Comparison of ENCODE assay signal across 18 cellular contexts in the genomic region with DNA sequence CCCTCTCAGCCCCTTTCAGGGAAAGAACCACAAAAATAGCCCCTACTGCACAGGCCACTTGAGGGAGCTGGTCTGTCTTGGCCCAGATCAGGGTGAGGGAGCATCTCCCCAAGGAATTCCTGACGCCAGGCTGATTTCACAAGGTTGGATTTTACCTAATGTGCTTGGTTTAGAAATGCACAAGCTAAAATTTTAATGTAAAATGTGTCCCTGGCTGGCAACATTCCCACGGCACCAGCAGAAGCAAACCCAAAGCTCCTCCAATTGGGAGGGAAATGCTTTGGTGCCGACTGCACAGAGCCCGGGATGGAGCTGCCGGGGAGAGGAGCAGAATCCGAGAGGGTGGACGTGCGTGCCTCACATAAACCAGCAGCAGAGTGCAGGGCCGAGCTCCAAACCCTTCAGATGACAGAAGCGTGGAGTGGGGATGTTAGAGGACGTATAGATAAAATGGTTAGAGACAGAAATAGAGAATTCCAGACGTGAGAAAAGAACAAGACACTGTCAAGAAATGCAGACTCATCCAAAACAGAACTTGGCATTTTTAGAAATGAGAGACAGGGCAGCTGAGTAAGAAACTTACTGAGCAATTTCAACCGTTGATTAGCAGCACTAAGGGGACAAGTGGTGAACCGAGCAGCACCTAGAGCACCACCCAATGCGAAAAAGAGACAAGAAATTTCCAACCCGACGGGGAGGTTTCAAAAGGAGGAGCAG. TPM values are rescaled to one million over a fixed set of nuclear protein-coding genes. Genes with fewer than 3 reads are reported as not detected.
DNase-seq lines count a peak whose midpoint lies in the region; ATAC-seq and TF ChIP-seq lines count a peak whose summit lies in the region.
"Had no signal": no experiment of that assay in that cellular context is flagged by ENCODE, and none has a peak within 500 bp of the region (broad histone marks: within the 10 kb centered on the region; RNA-seq: fewer than 3 reads in every experiment).

No MANE protein-coding gene starts in this region.

- ATAC-seq in IMR-90 (ENCODE audit: low read depth), result no peak
- no peak for ATAC-seq in HG02973 (IDR thresholded peaks at IDR 0.05; ENCODE audit: unreplicated experiment)

- H3K23ac ChIP-seq in IMR-90 (ENCODE audit: low read depth, low read length), result no peak overlapping the region
- no peak overlapping the region for H3K23ac ChIP-seq in mesenchymal stem cell (ENCODE audit: low read length in 2 of 2)

- CTCF ChIA-PET in IMR-90 (lab: Yijun Ruan, JAX), result interaction anchor here (0.6 to 1.3 kb wide), 2 partner anchors 73 to 84 kb away, joined by 6 read pairs; no protein-coding TSS in a partner anchor

- no peaks in the 10 kb centered on the region for H3K9me1 ChIP-seq in IMR-90 (ENCODE audit: insufficient read depth, low read length)

- H3K4ac ChIP-seq in IMR-90 (ENCODE audit: low read depth, low read length), result no peak overlapping the region
- H3K4ac ChIP-seq in mesenchymal stem cell (ENCODE audit: low read depth in 1 of 2, low read length in 2 of 2), result no peak overlapping the region

- H3K79me1 ChIP-seq in IMR-90 (ENCODE audit: low read depth in 1 of 2, low read length in 2 of 2), result no peaks in the 10 kb centered on the region
- H3K79me1 ChIP-seq in mesenchymal stem cell (replicated peaks; ENCODE audit: low read length, poor library complexity, severe bottlenecking), result no peaks in the 10 kb centered on the region

- H3K4me2 ChIP-seq in BLaER1 (peak overlapping the region; percentile 82), IMR-90 (ENCODE audit: low read depth, low read length) (no peak overlapping the region), mesenchymal stem cell (ENCODE audit: low read length, poor library complexity, severe bottlenecking) (no peak overlapping the region)

- H4K91ac ChIP-seq in IMR-90 (ENCODE audit: insufficient read depth, low read depth, low read length), result no peak overlapping the region
- no peak overlapping the region for H4K91ac ChIP-seq in mesenchymal stem cell (ENCODE audit: low read length)

- no peak overlapping the region for H4K8ac ChIP-seq in IMR-90 (ENCODE audit: low read depth in 2 of 2, low read length in 2 of 2)
- no peak overlapping the region for H4K8ac ChIP-seq in mesenchymal stem cell (ENCODE audit: low read length)

- no peak overlapping the region for H2BK5ac ChIP-seq in IMR-90 (ENCODE audit: low read depth, low read length, poor library complexity, severe bottlenecking)
- H2BK5ac ChIP-seq in mesenchymal stem cell (ENCODE audit: low read depth, low read length, poor library complexity, severe bottlenecking), result no peak overlapping the region

- H2AK5ac ChIP-seq in IMR-90 (ENCODE audit: low read depth, low read length) (no peak overlapping the region), mesenchymal stem cell (ENCODE audit: low read length, severe bottlenecking) (no peak overlapping the region)

- H3K4me1 ChIP-seq in BLaER1 (peaks cover 65% of the 10 kb centered on the region), IMR-90 (ENCODE audit: control insufficient read depth, insufficient read depth, low read length) (peaks cover 2% of the 10 kb centered on the region; the same call in 1 of the 2 replicates), mesenchymal stem cell (ENCODE audit: control insufficient read depth, insufficient read depth, low read depth, low read length) (peaks cover 11% of the 10 kb centered on the region)

- no peak overlapping the region for H4K5ac ChIP-seq in IMR-90 (ENCODE audit: low read depth, low read length)

- H3K27me3 ChIP-seq in BLaER1 (peaks cover 8% of the 10 kb centered on the region; the same call in 1 of the 2 replicates), IMR-90 (ENCODE audit: control insufficient read depth, insufficient read depth, low read length) (peaks cover 42% of the 10 kb centered on the region), dorsolateral prefrontal cortex (peaks cover 0 to 29% (median 0%) of the 10 kb centered on the region in 45 donors), mesenchymal stem cell (ENCODE audit: control insufficient read depth in 1 of 2, insufficient read depth in 1 of 2, low read length in 2 of 2) (peaks cover 38 to 83% of the 10 kb centered on the region in 2 experiments)

- H3K36me3 ChIP-seq in BLaER1, result no peaks in the 10 kb centered on the region
- no peaks in the 10 kb centered on the region for H3K36me3 ChIP-seq in IMR-90 (ENCODE audit: control insufficient read depth, insufficient read depth, low read length)
- no peaks in the 10 kb centered on the region for H3K36me3 ChIP-seq in mesenchymal stem cell (ENCODE audit: control insufficient read depth in 1 of 2, insufficient read depth in 2 of 2, low read depth in 1 of 2, low read length in 2 of 2)
- H3K36me3 ChIP-seq: esophagus muscularis mucosa, WERI-Rb-1 had no signal

- H2BK15ac ChIP-seq in IMR-90 (ENCODE audit: low read depth, low read length) (no peak overlapping the region), mesenchymal stem cell (ENCODE audit: low read depth, poor library complexity, severe bottlenecking) (no peak overlapping the region)

- peak overlapping the region; percentile 10; the same call in 1 of the 2 replicates for H3K9ac ChIP-seq in BLaER1
- no peak overlapping the region for H3K9ac ChIP-seq in IMR-90 (ENCODE audit: low read depth, low read length)
- H3K9ac ChIP-seq in mesenchymal stem cell (ENCODE audit: low read length), result no peak overlapping the region

- H3K9me3 ChIP-seq in BLaER1 (no peaks in the 10 kb centered on the region), IMR-90 (ENCODE audit: control insufficient read depth, insufficient read depth, low read length) (no peaks in the 10 kb centered on the region), mesenchymal stem cell (ENCODE audit: control insufficient read depth, low read length) (no peaks in the 10 kb centered on the region)
- H3K9me3 ChIP-seq: esophagus muscularis mucosa had no signal

- H2BK120ac ChIP-seq in IMR-90 (ENCODE audit: low read depth, low read length) (no peak overlapping the region), mesenchymal stem cell (ENCODE audit: low read depth, low read length) (no peak overlapping the region)

- H2BK12ac ChIP-seq in mesenchymal stem cell (ENCODE audit: low read length in 2 of 2), result no peak overlapping the region

- BruUV-seq in IMR-90 (replicated peaks; lab: Mats Ljungman, UMichigan), result no TSS peak

- H3K14ac ChIP-seq in IMR-90 (replicated peaks; ENCODE audit: low read depth, low read length), result no peak overlapping the region
- no peak overlapping the region for H3K14ac ChIP-seq in mesenchymal stem cell (ENCODE audit: low read length in 2 of 2)

- no peak overlapping the region for H2AFZ ChIP-seq in IMR-90 (replicated peaks; ENCODE audit: low read length, poor library complexity)
- H2AFZ ChIP-seq in mesenchymal stem cell (ENCODE audit: low read depth, low read length), result no peak overlapping the region

- peak overlapping the region; percentile 45; the same call in 1 of the 2 replicates for H3K27ac ChIP-seq in BLaER1
- no peak overlapping the region for H3K27ac ChIP-seq in IMR-90 (ENCODE audit: insufficient read depth, low read length)
- H3K27ac ChIP-seq in dorsolateral prefrontal cortex, result peak overlapping the region in 40 of 59 donors; percentile 1 to 83 (median 52)
- H3K27ac ChIP-seq in mesenchymal stem cell (ENCODE audit: low read length, poor library complexity, severe bottlenecking), result no peak overlapping the region
- H3K27ac ChIP-seq: esophagus muscularis mucosa, WERI-Rb-1 had no signal

- POLR2A ChIA-PET in IMR-90 (lab: Charles Lee; ENCODE audit: unreplicated experiment), result interaction anchor here (0.6 kb wide), 1 partner anchor 48 kb away, joined by 3 read pairs; no protein-coding TSS in a partner anchor

- DNase-seq in IMR-90 (no peak), dorsolateral prefrontal cortex (peak in 6 of 10 donors; percentile 34 to 71 (median 55)), mesenchymal stem cell (peak; percentile 19)
- DNase-seq in stimulated activated CD4-positive, alpha-beta T cell treated with anti-CD3 and anti-CD28 coated beads, Interleukin-12 subunit alpha, Interleukin-12 subunit beta, amount 100 ng/mL, for 4 hours, result no peak
- no peak for DNase-seq in activated naive CD4-positive, alpha-beta T cell (lab: John Stamatoyannopoulos, UW)
- DNase-seq in activated effector memory CD4-positive, alpha-beta T cell treated with anti-CD3 and anti-CD28 coated beads, Interleukin-2, amount 50 U/mL, for 16 hours, result no peak
- DNase-seq: NCI-H524 treated with DMSO at 0.1 percent for 48 hours, SIG-M5 had no signal

- no peak overlapping the region for H3K18ac ChIP-seq in IMR-90 (ENCODE audit: low read depth, low read length)
- no peak overlapping the region for H3K18ac ChIP-seq in mesenchymal stem cell (ENCODE audit: low read depth in 1 of 2, low read length in 2 of 2)

- WGBS in IMR-90 (ENCODE audit: extremely low coverage in 2 of 2, insufficient read length in 1 of 2), 2 experiments, result 60% methylated on average over 1 of the region's 17 CpGs; no CpG with 5 or more reads in 1 of the 2 experiments
- 80% methylated on average over 16 of the region's 17 CpGs for WGBS in mesenchymal stem cell

- no peak for TF ChIP-seq POLR2A in IMR-90 (IDR thresholded peaks at IDR 0.05; ENCODE audit: low read depth, low read length)

- H2BK20ac ChIP-seq in IMR-90 (ENCODE audit: low read depth, low read length), result no peak overlapping the region

- H3K56ac ChIP-seq in IMR-90 (ENCODE audit: extremely low read depth, insufficient read depth, low read length), result no peak overlapping the region

- H2AK9ac ChIP-seq in IMR-90 (replicated peaks; ENCODE audit: low read depth, low read length, poor library complexity), result peak overlapping the region; percentile 51

- dilution Hi-C loops in IMR-90 (cut with HindIII; ENCODE audit: low sequenced_read_pairs, unreplicated experiment), result no loop called here

- no peak for TF ChIP-seq CTCF in IMR-90 (conservative IDR thresholded peaks at IDR 0.05; ENCODE audit: low read depth, low read length)
- TF ChIP-seq CTCF in dorsolateral prefrontal cortex (IDR thresholded peaks at IDR 0.05 in 54 of 56, conservative IDR thresholded peaks at IDR 0.05 in 2 of 56; ENCODE audit: low read depth in 1 of 56, partially characterized antibody in 56 of 56), result no peak

- no peak for TF ChIP-seq RAD21 in IMR-90 (IDR thresholded peaks at IDR 0.05; ENCODE audit: low read length)

- intact Hi-C loops in IMR-90 (cut with micrococcal nuclease), result loop anchor here (5.0 kb wide), 1 partner anchor 87 kb away; no protein-coding TSS in a partner anchor
- intact Hi-C loops in dorsolateral prefrontal cortex (cut with DNase I), result loop anchor here in 1 of 2 donors (1.0 kb wide), 1 partner anchor 84 kb away; no protein-coding TSS in a partner anchor

- no peaks in the 10 kb centered on the region for H4K20me1 ChIP-seq in BLaER1
- H4K20me1 ChIP-seq in IMR-90 (ENCODE audit: insufficient read depth, low read length), result no peaks in the 10 kb centered on the region

- H3K4me3 ChIP-seq in BLaER1 (no peak overlapping the region), IMR-90 (ENCODE audit: insufficient read depth, low read depth, low read length) (no peak overlapping the region), dorsolateral prefrontal cortex (peak overlapping the region in 16 of 59 donors; percentile 2 to 54 (median 36)), mesenchymal stem cell (ENCODE audit: insufficient read depth in 1 of 2, low read depth in 1 of 2, low read length in 2 of 2) (no peak overlapping the region)
- H3K4me3 ChIP-seq: esophagus muscularis mucosa had no signal

- in situ Hi-C loops in IMR-90 (cut with MboI; ENCODE audit: low sequenced_read_pairs), result loop anchor here (10.0 to 25.0 kb wide), 2 partner anchors 194 to 402 kb away; no protein-coding TSS in a partner anchor

RNA-seq across cellular contexts. Expression of gene TMEM52, which starts 41.6 kb away (rescaled TPM):
- total RNA-seq in IMR-90 (2012; rRNA removed), result 0.28 and 0.54 TPM in 2 replicates
- 1.3 and 1.9 TPM in 2 replicates for polyA plus RNA-seq in IMR-90 (2012; rRNA removed)
- 1.8 and 2.1 TPM in 2 replicates for polyA plus RNA-seq in IMR-90 (2012; cell fraction: cytosol; rRNA removed)
- 2.5 and 5.0 TPM in 2 replicates for polyA plus RNA-seq in IMR-90 (2012; cell fraction: nucleus; rRNA removed; ENCODE audit: low replicate concordance)
- 1 to 10 TPM in 71 of 120 experiments, under 1 TPM in 34, not detected in 15; 0.40 to 4.5 (median 1.4) TPM for total RNA-seq in dorsolateral prefrontal cortex
- 0.95 TPM for polyA plus RNA-seq in mesenchymal stem cell (2013, experiment 1 of 2)
- polyA plus RNA-seq in mesenchymal stem cell (2013, experiment 2 of 2), result 1.1 TPM
- total RNA-seq: activated CD4-positive, alpha-beta memory T cell treated with anti-CD3 and anti-CD28 coated beads, Interleukin-2, amount 10 ng/mL, durations not matched to agents 7 days and 5 days; urinary bladder had no signal
- polyA plus RNA-seq: IgD-negative memory B cell had no signal

RNA-seq across cellular contexts. Expression of gene CFAP74, which starts 42.9 kb away (rescaled TPM):
- total RNA-seq in IMR-90 (2012; rRNA removed) (not detected in 2 replicates), dorsolateral prefrontal cortex (10 to 100 TPM in 85 of 120 experiments, 1 to 10 TPM in 35; 3.1 to 23.8 (median 12.0) TPM)
- polyA plus RNA-seq in IMR-90 (2012; rRNA removed), result not detected in 2 replicates
- not detected in 2 replicates for polyA plus RNA-seq in IMR-90 (2012; cell fraction: cytosol; rRNA removed)
- polyA plus RNA-seq in IMR-90 (2012; cell fraction: nucleus; rRNA removed; ENCODE audit: low replicate concordance), result 0.02 TPM in 1 of 2 replicates, not detected in the other
- 0.14 TPM for polyA plus RNA-seq in mesenchymal stem cell (2013, experiment 1 of 2)
- 0.26 TPM for polyA plus RNA-seq in mesenchymal stem cell (2013, experiment 2 of 2)
- total RNA-seq: activated CD4-positive, alpha-beta memory T cell treated with anti-CD3 and anti-CD28 coated beads, Interleukin-2, amount 10 ng/mL, durations not matched to agents 7 days and 5 days; CD8-positive, alpha-beta memory T cell; esophagus muscularis mucosa; kidney epithelial cell had no signal
- polyA plus RNA-seq: AG04450; CD8-positive, alpha-beta memory T cell; IgD-negative memory B cell had no signal

RNA-seq across cellular contexts. Expression of gene CALML6, which starts 45.6 kb away (rescaled TPM):
- not detected in 2 replicates for total RNA-seq in IMR-90 (2012; rRNA removed)
- polyA plus RNA-seq in IMR-90 (2012; rRNA removed), result 0.52 and 0.91 TPM in 2 replicates
- not detected in 2 replicates for polyA plus RNA-seq in IMR-90 (2012; cell fraction: cytosol; rRNA removed)
- 10.0 and 15.0 TPM in 2 replicates for polyA plus RNA-seq in IMR-90 (2012; cell fraction: nucleus; rRNA removed; ENCODE audit: low replicate concordance)
- total RNA-seq in dorsolateral prefrontal cortex, result 1 to 10 TPM in 79 of 120 experiments, under 1 TPM in 38, not detected in 3; 0.25 to 4.5 (median 1.2) TPM
- polyA plus RNA-seq in mesenchymal stem cell (2013, experiment 1 of 2), result 0.25 TPM
- polyA plus RNA-seq in mesenchymal stem cell (2013, experiment 2 of 2), result 0.25 TPM
- total RNA-seq: esophagus muscularis mucosa had no signal
- polyA plus RNA-seq: CD8-positive, alpha-beta memory T cell; IgD-negative memory B cell had no signal

RNA-seq across cellular contexts. Expression of gene GABRD, which starts 58.5 kb away (rescaled TPM):
- not detected in 2 replicates for total RNA-seq in IMR-90 (2012; rRNA removed)
- polyA plus RNA-seq in IMR-90 (2012; rRNA removed), result not detected in 2 replicates
- not detected in 2 replicates for polyA plus RNA-seq in IMR-90 (2012; cell fraction: cytosol; rRNA removed)
- not detected in 2 replicates for polyA plus RNA-seq in IMR-90 (2012; cell fraction: nucleus; rRNA removed; ENCODE audit: low replicate concordance)
- 100 to 1,000 TPM in 62 of 120 experiments, 10 to 100 TPM in 58; 24.7 to 182 (median 102) TPM for total RNA-seq in dorsolateral prefrontal cortex
- polyA plus RNA-seq in mesenchymal stem cell (2013, experiment 1 of 2), result not detected
- polyA plus RNA-seq in mesenchymal stem cell (2013, experiment 2 of 2), result not detected
- total RNA-seq: activated CD4-positive, alpha-beta memory T cell treated with anti-CD3 and anti-CD28 coated beads, Interleukin-2, amount 10 ng/mL, durations not matched to agents 7 days and 5 days; CD8-positive, alpha-beta memory T cell; esophagus muscularis mucosa; kidney epithelial cell had no signal
- polyA plus RNA-seq: AG04450; CD8-positive, alpha-beta memory T cell; IgD-negative memory B cell had no signal

Comparison
In these comparisons a context has a peak if more than half of its experiments do, and no peak if none do; other contexts are left out.
1. H3K27ac ChIP-seq: peak in BLaER1 (single experiment) and dorsolateral prefrontal cortex (40 of 59); none in IMR-90 (single experiment) and mesenchymal stem cell (single experiment).
2. DNase-seq: peak in dorsolateral prefrontal cortex (6 of 10) and mesenchymal stem cell (single experiment); none in IMR-90 (single experiment), stimulated activated CD4-positive, alpha-beta T cell treated with anti-CD3 and anti-CD28 coated beads, Interleukin-12 subunit alpha, Interleukin-12 subunit beta, amount 100 ng/mL, for 4 hours (single experiment), activated naive CD4-positive, alpha-beta T cell (0 of 4) and activated effector memory CD4-positive, alpha-beta T cell treated with anti-CD3 and anti-CD28 coated beads, Interleukin-2, amount 50 U/mL, for 16 hours (single experiment).